In genomic region chr12:52402873-52403510, GRCh38 we compare ENCODE assay signal across 27 cellular contexts. TPM values are rescaled to one million over a fixed set of nuclear protein-coding genes. Genes with fewer than 3 reads are reported as not detected.
"Had no signal": no experiment of that assay in that cellular context is flagged by ENCODE, and none has a peak within 500 bp of the region (broad histone marks: within the 10 kb centered on the region; RNA-seq: fewer than 3 reads in every experiment).

No MANE protein-coding gene starts in this region.

- H2AFZ ChIP-seq: hepatocyte, parathyroid adenoma had no signal

- H3K27ac ChIP-seq: hepatocyte, neutrophil, parathyroid adenoma, transverse colon, WERI-Rb-1 had no signal

- H3K36me3 ChIP-seq: neutrophil, transverse colon, WERI-Rb-1 had no signal

- H3K9ac ChIP-seq: parathyroid adenoma had no signal

- H3K4me2 ChIP-seq: hepatocyte, smooth muscle cell had no signal

- H3K9me3 ChIP-seq: neutrophil, transverse colon had no signal

- H3K4me3 ChIP-seq: hepatocyte, smooth muscle cell, transverse colon had no signal

- DNase-seq: activated CD4-positive, alpha-beta T cell treated with anti-CD3 and anti-CD28 coated beads for 1 hour; activated CD4-positive, alpha-beta T cell treated with anti-CD3 and anti-CD28 coated beads, Interleukin-2, amount 50 U/mL, for 1 hour; activated CD8-positive, alpha-beta T cell treated with anti-CD3 and anti-CD28 coated beads, Interleukin-2, amount 10 ng/mL, durations not matched to agents 7 days and 5 days; activated gamma-delta T cell; activated naive CD4-positive, alpha-beta T cell treated with anti-CD3 and anti-CD28 coated beads, Interleukin-2, amount 50 U/mL, for 16 hours; effector CD8-positive, alpha-beta T cell; foreskin melanocyte; glutamatergic neuron; stimulated activated CD4-positive, alpha-beta T cell treated with anti-CD3 and anti-CD28 coated beads, Interleukin-15, amount 100 ng/mL, for 24 hours; stimulated activated CD8-positive, alpha-beta memory T cell treated with anti-CD3 and anti-CD28 coated beads, Interleukin-4, amount 100 ng/mL, for 48 hours; stimulated activated naive B cell treated with anti-CD40 and anti-IgM and Interleukin-4, amounts not matched to agents 10 μg/mL and 1 μg/mL and 100 μg/mL, for 72 hours; transverse colon; WERI-Rb-1 had no signal

- H3K27me3 ChIP-seq: hepatocyte, transverse colon had no signal

- H3K79me2 ChIP-seq: hepatocyte, parathyroid adenoma had no signal

- ATAC-seq: activated CD8-positive, alpha-beta T cell treated with anti-CD3 and anti-CD28 coated beads, Interleukin-2, amount 10 ng/mL, durations not matched to agents 7 days and 5 days; natural killer cell treated with Interleukin-12 subunit alpha and Interleukin-12 subunit beta and Interleukin-15 and Interleukin-18, amount 100 ng/mL, for 72 hours; sciatic nerve; stimulated activated naive B cell treated with anti-CD40 and anti-IgM and Interleukin-4, amounts not matched to agents 10 μg/mL and 1 μg/mL and 100 μg/mL, for 72 hours had no signal

- H3K4me1 ChIP-seq: parathyroid adenoma, transverse colon had no signal

RNA-seq across cellular contexts. Expression of gene KRT82, which starts 3.1 kb away (rescaled TPM):
- total RNA-seq: activated CD8-positive, alpha-beta T cell treated with anti-CD3 and anti-CD28 coated beads, Interleukin-2, amount 10 ng/mL, durations not matched to agents 7 days and 5 days; activated T-helper 1 cell treated with anti-CD3 and anti-CD28 coated beads, Interleukin-12 subunit alpha, Interleukin-12 subunit beta, Interleukin-2, Interleukin-4 antibody, amounts not matched to agents 30 ng/mL and 10 ng/mL and 1 ng/mL, durations not matched to agents 14 hours and 24 hours and 36 hours; aorta; cardiac septum; hepatocyte; liver; natural killer cell treated with Interleukin-12 subunit alpha and Interleukin-12 subunit beta and Interleukin-15 and Interleukin-18, amount 100 ng/mL, for 72 hours; sciatic nerve; smooth muscle cell; T-helper 2 cell treated with Interferon-gamma antibody and Interleukin-4, amounts not matched to agents 100 ng/mL and 5 ng/mL, for 36 hours; temporal lobe; transverse colon had no signal
- polyA plus RNA-seq: adipose tissue, aorta, esophagus, hepatocyte, liver had no signal

RNA-seq across cellular contexts. Expression of gene KRT84, which starts 17.5 kb away (rescaled TPM):
- total RNA-seq: activated CD8-positive, alpha-beta T cell treated with anti-CD3 and anti-CD28 coated beads, Interleukin-2, amount 10 ng/mL, durations not matched to agents 7 days and 5 days; activated T-helper 1 cell treated with anti-CD3 and anti-CD28 coated beads, Interleukin-12 subunit alpha, Interleukin-12 subunit beta, Interleukin-2, Interleukin-4 antibody, amounts not matched to agents 30 ng/mL and 10 ng/mL and 1 ng/mL, durations not matched to agents 14 hours and 24 hours and 36 hours; aorta; cardiac septum; hepatocyte; liver; natural killer cell treated with Interleukin-12 subunit alpha and Interleukin-12 subunit beta and Interleukin-15 and Interleukin-18, amount 100 ng/mL, for 72 hours; sciatic nerve; T-helper 2 cell treated with Interferon-gamma antibody and Interleukin-4, amounts not matched to agents 100 ng/mL and 5 ng/mL, for 36 hours; temporal lobe; transverse colon had no signal
- polyA plus RNA-seq: adipose tissue, aorta, hepatocyte, liver had no signal

RNA-seq across cellular contexts. Expression of gene KRT75, which starts 31.2 kb away (rescaled TPM):
- total RNA-seq: activated CD8-positive, alpha-beta T cell treated with anti-CD3 and anti-CD28 coated beads, Interleukin-2, amount 10 ng/mL, durations not matched to agents 7 days and 5 days; activated T-helper 1 cell treated with anti-CD3 and anti-CD28 coated beads, Interleukin-12 subunit alpha, Interleukin-12 subunit beta, Interleukin-2, Interleukin-4 antibody, amounts not matched to agents 30 ng/mL and 10 ng/mL and 1 ng/mL, durations not matched to agents 14 hours and 24 hours and 36 hours; aorta; cardiac septum; hepatocyte; liver; natural killer cell treated with Interleukin-12 subunit alpha and Interleukin-12 subunit beta and Interleukin-15 and Interleukin-18, amount 100 ng/mL, for 72 hours; sciatic nerve; T-helper 2 cell treated with Interferon-gamma antibody and Interleukin-4, amounts not matched to agents 100 ng/mL and 5 ng/mL, for 36 hours; temporal lobe; transverse colon had no signal
- polyA plus RNA-seq: aorta, hepatocyte, liver had no signal

RNA-seq across cellular contexts. Expression of gene KRT85, which starts 35.7 kb away (rescaled TPM):
- total RNA-seq: activated CD8-positive, alpha-beta T cell treated with anti-CD3 and anti-CD28 coated beads, Interleukin-2, amount 10 ng/mL, durations not matched to agents 7 days and 5 days; activated T-helper 1 cell treated with anti-CD3 and anti-CD28 coated beads, Interleukin-12 subunit alpha, Interleukin-12 subunit beta, Interleukin-2, Interleukin-4 antibody, amounts not matched to agents 30 ng/mL and 10 ng/mL and 1 ng/mL, durations not matched to agents 14 hours and 24 hours and 36 hours; aorta; cardiac septum; hepatocyte; liver; natural killer cell treated with Interleukin-12 subunit alpha and Interleukin-12 subunit beta and Interleukin-15 and Interleukin-18, amount 100 ng/mL, for 72 hours; sciatic nerve; smooth muscle cell; T-helper 2 cell treated with Interferon-gamma antibody and Interleukin-4, amounts not matched to agents 100 ng/mL and 5 ng/mL, for 36 hours; temporal lobe; transverse colon had no signal
- polyA plus RNA-seq: adipose tissue, aorta, esophagus, hepatocyte, liver, smooth muscle cell had no signal

RNA-seq across cellular contexts. Expression of gene KRT6B, which starts 49.0 kb away (rescaled TPM):
- total RNA-seq: activated CD8-positive, alpha-beta T cell treated with anti-CD3 and anti-CD28 coated beads, Interleukin-2, amount 10 ng/mL, durations not matched to agents 7 days and 5 days; activated T-helper 1 cell treated with anti-CD3 and anti-CD28 coated beads, Interleukin-12 subunit alpha, Interleukin-12 subunit beta, Interleukin-2, Interleukin-4 antibody, amounts not matched to agents 30 ng/mL and 10 ng/mL and 1 ng/mL, durations not matched to agents 14 hours and 24 hours and 36 hours; aorta; cardiac septum; hepatocyte; natural killer cell treated with Interleukin-12 subunit alpha and Interleukin-12 subunit beta and Interleukin-15 and Interleukin-18, amount 100 ng/mL, for 72 hours; sciatic nerve; T-helper 2 cell treated with Interferon-gamma antibody and Interleukin-4, amounts not matched to agents 100 ng/mL and 5 ng/mL, for 36 hours; transverse colon had no signal
- polyA plus RNA-seq: liver had no signal
